Comparison of ENCODE assay signal across 18 cellular contexts in genomic region chr12:49541140-49541861, GRCh38. TPM values are rescaled to one million over a fixed set of nuclear protein-coding genes. Genes with fewer than 3 reads are reported as not detected.
DNase-seq lines count a peak whose midpoint lies in the region; ATAC-seq, FAIRE-seq and TF ChIP-seq lines count a peak whose summit lies in the region.
"Had no signal": no experiment of that assay in that cellular context is flagged by ENCODE, and none has a peak within 500 bp of the region (broad histone marks: within the 10 kb centered on the region; RNA-seq: fewer than 3 reads in every experiment).

No MANE protein-coding gene starts in this region.

- no peak for DNase-seq in CD4-positive, alpha-beta memory T cell
- DNase-seq in GM23338 (ENCODE audit: low spot score) (no peak), coronary artery (ENCODE audit: low spot score) (peak; percentile 61), HuH-7.5 (ENCODE audit: low spot score) (no peak), NCI-H1105 treated with DMSO at 0.1 percent for 48 hours (lab: John Stamatoyannopoulos, UW) (no peak), GM19239 (ENCODE audit: insufficient read length, low spot score) (no peak)
- DNase-seq: activated naive CD4-positive, alpha-beta T cell treated with anti-CD3 and anti-CD28 coated beads for 36 hours; effector memory CD8-positive, alpha-beta T cell; H9; midbrain; NCI-H2171; NCI-H524 treated with DMSO at 0.1 percent for 48 hours; SW 1271 had no signal

- H3K4me1 Mint-ChIP-seq in CD4-positive, alpha-beta memory T cell, result peaks cover 11 to 45% (median 21%) of the 10 kb centered on the region in 4 donors
- H3K4me1 Mint-ChIP-seq in GM23338 (peaks cover 40% of the 10 kb centered on the region), nephron (peaks cover 16% of the 10 kb centered on the region)

- no peak overlapping the region for H2AFZ ChIP-seq in GM23338
- H2AFZ ChIP-seq: neural progenitor cell had no signal

- no peak for TF ChIP-seq CTCF in GM23338 (conservative IDR thresholded peaks at IDR 0.05; ENCODE audit: low read depth in 2 of 2)
- no peak for TF ChIP-seq CTCF in coronary artery (IDR thresholded peaks at IDR 0.05)
- no peak for TF ChIP-seq CTCF in nephron (IDR thresholded peaks at IDR 0.05; ENCODE audit: unreplicated experiment in 3 of 3)

- H3K9me3 ChIP-seq in CD4-positive, alpha-beta memory T cell (ENCODE audit: control insufficient read depth in 1 of 2, low read length in 2 of 2), result no peaks in the 10 kb centered on the region

- POLR2A ChIA-PET in CD4-positive, alpha-beta memory T cell (lab: Charles Lee; ENCODE audit: partially characterized antibody), result no interaction called here

- intact Hi-C loops in CD4-positive, alpha-beta memory T cell (cut with micrococcal nuclease), result no loop called here

- H4K20me1 ChIP-seq in GM23338 (replicated peaks; ENCODE audit: insufficient read depth), result peaks cover 4% of the 10 kb centered on the region; the same call in 1 of the 2 replicates

- CTCF ChIA-PET in CD4-positive, alpha-beta memory T cell (lab: Charles Lee; ENCODE audit: partially characterized antibody), result interaction anchor here (1.1 kb wide), 1 partner anchor 13 kb away, joined by 3 read pairs; no protein-coding TSS in a partner anchor

- H3K4me1 ChIP-seq in CD4-positive, alpha-beta memory T cell (ENCODE audit: insufficient read depth, low read length), result peaks cover 21% of the 10 kb centered on the region
- peaks cover 22% of the 10 kb centered on the region; the same call in 1 of the 2 replicates for H3K4me1 ChIP-seq in GM23338 (ENCODE audit: insufficient read depth)

- H3K9me3 Mint-ChIP-seq in CD4-positive, alpha-beta memory T cell, result no peaks in the 10 kb centered on the region
- no peaks in the 10 kb centered on the region; the same call in 2 of the 3 replicates for H3K9me3 Mint-ChIP-seq in GM23338
- no peaks in the 10 kb centered on the region for H3K9me3 Mint-ChIP-seq in nephron
- H3K9me3 Mint-ChIP-seq: activated naive CD4-positive, alpha-beta T cell treated with anti-CD3 and anti-CD28 coated beads for 36 hours; effector memory CD8-positive, alpha-beta T cell; H9 had no signal

- no peak overlapping the region for H3K4me3 ChIP-seq in CD4-positive, alpha-beta memory T cell (ENCODE audit: low read length in 2 of 2)
- no peak overlapping the region for H3K4me3 ChIP-seq in GM23338
- H3K4me3 ChIP-seq in coronary artery, result no peak overlapping the region
- H3K4me3 ChIP-seq: GM12878, neural progenitor cell had no signal

- H3K27me3 ChIP-seq in CD4-positive, alpha-beta memory T cell (ENCODE audit: insufficient read depth, low read length), result no peaks in the 10 kb centered on the region
- H3K27me3 ChIP-seq in GM23338 (ENCODE audit: insufficient read depth), result peaks cover 100% of the 10 kb centered on the region

- H3K4me2 ChIP-seq in GM23338, result no peak overlapping the region
- H3K4me2 ChIP-seq: neural progenitor cell had no signal

- peaks cover 0 to 1% of the 10 kb centered on the region in 2 donors for H3K36me3 Mint-ChIP-seq in CD4-positive, alpha-beta memory T cell
- H3K36me3 Mint-ChIP-seq in GM23338 (ENCODE audit: low read depth) (no peaks in the 10 kb centered on the region), nephron (ENCODE audit: low read depth) (no peaks in the 10 kb centered on the region)

- H3K9me2 ChIP-seq in GM23338 (ENCODE audit: insufficient read depth), result no peaks in the 10 kb centered on the region

- FAIRE-seq in GM19239 (lab: Jason Lieb, UNC), result no peak
- FAIRE-seq: GM12878 had no signal

- H3K27ac Mint-ChIP-seq in CD4-positive, alpha-beta memory T cell, result peak overlapping the region in 4 of 7 donors; percentile 16 to 62 (median 47)
- H3K27ac Mint-ChIP-seq in GM23338 (no peak overlapping the region), nephron (no peak overlapping the region)
- H3K27ac Mint-ChIP-seq: activated naive CD4-positive, alpha-beta T cell treated with anti-CD3 and anti-CD28 coated beads for 36 hours had no signal

- no peaks in the 10 kb centered on the region for H3K79me2 ChIP-seq in GM23338 (replicated peaks; ENCODE audit: insufficient read depth)

- no peaks in the 10 kb centered on the region for H3K36me3 ChIP-seq in CD4-positive, alpha-beta memory T cell (ENCODE audit: insufficient read depth, low read length)
- H3K36me3 ChIP-seq in GM23338 (ENCODE audit: insufficient read depth), result no peaks in the 10 kb centered on the region; the same call in 1 of the 2 replicates
- H3K36me3 ChIP-seq: neural progenitor cell had no signal

- H3K27me3 Mint-ChIP-seq in CD4-positive, alpha-beta memory T cell, result peaks cover 0 to 3% of the 10 kb centered on the region in 2 donors
- H3K27me3 Mint-ChIP-seq in GM23338 (ENCODE audit: insufficient read depth, low read depth, poor library complexity), result peaks cover 93% of the 10 kb centered on the region
- peaks cover 92% of the 10 kb centered on the region for H3K27me3 Mint-ChIP-seq in nephron (ENCODE audit: low read depth)

- H3K27ac ChIP-seq in CD4-positive, alpha-beta memory T cell (ENCODE audit: low read depth, low read length), result no peak overlapping the region
- H3K27ac ChIP-seq in GM23338 (ENCODE audit: low read depth) (no peak overlapping the region), coronary artery (no peak overlapping the region)
- H3K27ac ChIP-seq: neural progenitor cell, VCaP had no signal

- ATAC-seq in GM23338, result no peak
- no peak for ATAC-seq in HG02763 (IDR thresholded peaks at IDR 0.05; ENCODE audit: unreplicated experiment)
- ATAC-seq: effector memory CD8-positive, alpha-beta T cell; GM12878 had no signal

- H3K4me3 Mint-ChIP-seq in CD4-positive, alpha-beta memory T cell, result peak overlapping the region in 2 of 8 donors; percentile 55 to 61
- no peak overlapping the region for H3K4me3 Mint-ChIP-seq in GM23338
- peak overlapping the region; percentile 1 to 47 (median 9) for H3K4me3 Mint-ChIP-seq in nephron
- H3K4me3 Mint-ChIP-seq: activated naive CD4-positive, alpha-beta T cell treated with anti-CD3 and anti-CD28 coated beads for 36 hours; H9 had no signal

- H3F3A ChIP-seq in GM23338 (replicated peaks; ENCODE audit: low read depth), result no peaks in the 10 kb centered on the region

TF ChIP-seq in GM23338, 12 proteins besides CTCF, POLR2A, EP300 and RAD21 (continues in another document):
- TF ChIP-seq STAT1 (IDR thresholded peaks at IDR 0.05; ENCODE audit: unreplicated experiment), result no peak

RNA-seq across cellular contexts. Expression of gene KCNH3, which starts 2.5 kb away (rescaled TPM):
- total RNA-seq in CD4-positive, alpha-beta memory T cell, result 1 to 10 TPM; 1.3 to 2.4 TPM
- polyA plus RNA-seq in CD4-positive, alpha-beta memory T cell, result 1 to 10 TPM in 1 of 2 donors, under 1 TPM in 1; 0.97 to 1.5 TPM
- total RNA-seq in GM23338 (2014; rRNA removed; shearing (Covaris generic)), result 0.12 and 0.52 TPM in 2 replicates
- 0.21 and 0.28 TPM in 2 replicates for polyA plus RNA-seq in GM23338 (2016; fragmentation: Nextera tagmentation; extraction: Ambion mirVana)

RNA-seq across cellular contexts. Expression of gene MCRS1, which starts 26.6 kb away (rescaled TPM):
- total RNA-seq in CD4-positive, alpha-beta memory T cell, result 10 to 100 TPM; 77.0 to 78.4 TPM
- 10 to 100 TPM; 58.0 to 59.6 TPM for polyA plus RNA-seq in CD4-positive, alpha-beta memory T cell
- total RNA-seq in GM23338 (2014; rRNA removed; shearing (Covaris generic)), result 97.6 and 105 TPM in 2 replicates
- polyA plus RNA-seq in GM23338 (2016; fragmentation: Nextera tagmentation; extraction: Ambion mirVana), result 134 and 139 TPM in 2 replicates

Comparison
In these comparisons a context has a peak if more than half of its experiments do, and no peak if none do; other contexts are left out.
1. H3K27ac Mint-ChIP-seq: peak in CD4-positive, alpha-beta memory T cell (4 of 7); none in GM23338 (single experiment) and nephron (0 of 3).